In genomic region chr13:24921881-24922280, GRCh38 we compare ENCODE assay signal across 9 cellular contexts.
A peak's percentile ranks its signal among the peaks of the same experiment; 100 is the strongest.
DNase-seq lines count a peak whose midpoint lies in the region; ATAC-seq and TF ChIP-seq lines count a peak whose summit lies in the region.
"Had no signal": no experiment of that assay in that cellular context is flagged by ENCODE, and none has a peak within 500 bp of the region (broad histone marks: within the 10 kb centered on the region; RNA-seq: fewer than 3 reads in every experiment).

No MANE protein-coding gene starts in this region.

- H3K27me3 Mint-ChIP-seq in HFFc6 (ENCODE audit: insufficient read depth): peaks cover 9% of the 10 kb centered on the region

- dilution Hi-C loops in mammary epithelial cell (cut with HindIII; ENCODE audit: low sequenced_read_pairs): no loop called here

- peak overlapping the region; percentile 81 to 93 (median 91) for H3K4me3 ChIP-seq in mammary epithelial cell (replicated peaks in 1 of 3; ENCODE audit: insufficient read depth in 1 of 3, low read depth in 2 of 3, low read length in 3 of 3)
- H3K4me3 ChIP-seq in mucosa of rectum (ENCODE audit: low read length in 2 of 2): peak overlapping the region; percentile 81 to 94

- CTCF ChIA-PET in mammary epithelial cell (lab: Charles Lee; ENCODE audit: low non-redundant PET): no interaction called here

- H3K9me3 ChIP-seq in mammary epithelial cell (replicated peaks; ENCODE audit: insufficient read depth, low read length) (no peaks in the 10 kb centered on the region), mucosa of rectum (ENCODE audit: control insufficient read depth in 2 of 2, low read length in 2 of 2) (no peaks in the 10 kb centered on the region)

- no peak for TF ChIP-seq CTCF in 22Rv1 (IDR thresholded peaks at IDR 0.05)
- TF ChIP-seq CTCF in HFFc6 (IDR thresholded peaks at IDR 0.05): no peak
- TF ChIP-seq CTCF in mammary epithelial cell (conservative IDR thresholded peaks at IDR 0.05 in 1 of 2, IDR thresholded peaks at IDR 0.05 in 1 of 2; ENCODE audit: extremely low read depth in 1 of 2, insufficient read depth in 1 of 2, low read depth in 1 of 2, low read length in 2 of 2): no peak

- BruUV-seq in mammary epithelial cell (replicated peaks; lab: Mats Ljungman, UMichigan): no TSS peak

- H3K27ac ChIP-seq in 22Rv1 (peak overlapping the region; percentile 76; the same call in 1 of the 2 replicates), mammary epithelial cell (ENCODE audit: insufficient read depth, low read depth, low read length) (peak overlapping the region; percentile 57), mucosa of rectum (ENCODE audit: low read depth in 2 of 2, low read length in 2 of 2) (no peak overlapping the region)

- H3K4me2 ChIP-seq in mammary epithelial cell (ENCODE audit: insufficient read depth, low read depth, low read length): peak overlapping the region; percentile 89

- H3K4me1 Mint-ChIP-seq in HFFc6 (ENCODE audit: low read depth): peaks cover 19% of the 10 kb centered on the region

- H3K4me1 ChIP-seq in mammary epithelial cell (ENCODE audit: insufficient read depth, low read length) (peaks cover 2% of the 10 kb centered on the region), mucosa of rectum (ENCODE audit: control insufficient read depth in 2 of 2, insufficient read depth in 2 of 2, low read length in 2 of 2) (peaks cover 4 to 8% of the 10 kb centered on the region in 2 donors)

- H3K27me3 ChIP-seq in mammary epithelial cell (ENCODE audit: insufficient read depth, low read length) (no peaks in the 10 kb centered on the region), mucosa of rectum (ENCODE audit: control insufficient read depth in 2 of 2, insufficient read depth in 2 of 2, low read length in 2 of 2) (no peaks in the 10 kb centered on the region)

- intact Hi-C loops in mammary epithelial cell (cut with micrococcal nuclease): loop anchor here (5.0 kb wide), 1 partner anchor 250 kb away; no protein-coding TSS in a partner anchor

- peak overlapping the region; percentile 86 for H3K9ac ChIP-seq in mammary epithelial cell (ENCODE audit: insufficient read depth, low read length)
- peak overlapping the region; percentile 71 to 96 for H3K9ac ChIP-seq in mucosa of rectum (ENCODE audit: low read depth in 1 of 2, low read length in 2 of 2)

- ATAC-seq in GM19328 (IDR thresholded peaks at IDR 0.05; ENCODE audit: unreplicated experiment) (no peak), GM18517 (IDR thresholded peaks at IDR 0.05; ENCODE audit: unreplicated experiment) (no peak)

- peak overlapping the region; percentile 99 for H3K4me3 Mint-ChIP-seq in HFFc6

- H3K36me3 Mint-ChIP-seq in HFFc6 (ENCODE audit: low read depth): no peaks in the 10 kb centered on the region

- DNase-seq in HFFc6 (no peak), mammary epithelial cell (no peak), SKM-1 (lab: John Stamatoyannopoulos, UW; ENCODE audit: unreplicated experiment) (no peak), NCI-H82 treated with DMSO at 0.1 percent for 48 hours (lab: John Stamatoyannopoulos, UW; ENCODE audit: unreplicated experiment) (no peak)
- DNase-seq: NCI-H1436 treated with DMSO at 0.1 percent for 48 hours had no signal

- H3K9me3 Mint-ChIP-seq in HFFc6: no peaks in the 10 kb centered on the region

- WGBS in mammary epithelial cell (ENCODE audit: low coverage, missing lambda C conversion rate): 30% methylated on average over 5 of the region's 5 CpGs

- peak overlapping the region; percentile 99 for H3K27ac Mint-ChIP-seq in HFFc6

- peak overlapping the region; percentile 96 for H2AFZ ChIP-seq in mammary epithelial cell (ENCODE audit: low read depth, low read length)

- H3K36me3 ChIP-seq in mammary epithelial cell (ENCODE audit: insufficient read depth, low read length): no peaks in the 10 kb centered on the region
- no peaks in the 10 kb centered on the region for H3K36me3 ChIP-seq in mucosa of rectum (ENCODE audit: control insufficient read depth in 2 of 2, insufficient read depth in 2 of 2, low read length in 2 of 2)

- H3K79me2 ChIP-seq in mammary epithelial cell (ENCODE audit: insufficient read depth, low read length): peaks cover 50% of the 10 kb centered on the region

- H4K20me1 ChIP-seq in mammary epithelial cell (ENCODE audit: insufficient read depth, low read length): no peaks in the 10 kb centered on the region

- in situ Hi-C loops in mammary epithelial cell (cut with MboI; ENCODE audit: low sequenced_read_pairs in 2 of 2): no loop called here

Comparison
In these comparisons a context has a peak if more than half of its experiments do, and no peak if none do; other contexts are left out.
1. H3K27ac ChIP-seq: peak in 22Rv1 (single experiment) and mammary epithelial cell (single experiment); none in mucosa of rectum (0 of 2).